In genomic region chr10:119537953-119538630, GRCh38 we compare ENCODE assay signal across 1 cellular context.
TF ChIP-seq lines count a peak whose summit lies in the region.

No MANE protein-coding gene starts in this region.

TF ChIP-seq in HepG2, 621 proteins besides CTCF, POLR2A, EP300 and RAD21:
- TF ChIP-seq HNRNPK (IDR thresholded peaks at IDR 0.05; ENCODE audit: low read depth, low read length, poor library complexity, severe bottlenecking) (peak; percentile 22), TBX3 (IDR thresholded peaks at IDR 0.05; ENCODE audit: borderline replicate concordance) (no peak)
